In genomic region chr16:391885-392335, GRCh38 we compare ENCODE assay signal across 7 cellular contexts. TPM values are rescaled to one million over a fixed set of nuclear protein-coding genes. Genes with fewer than 3 reads are reported as not detected.
DNase-seq lines count a peak whose midpoint lies in the region; ATAC-seq and TF ChIP-seq lines count a peak whose summit lies in the region.

No MANE protein-coding gene starts in this region.

- no peak overlapping the region for H3K27ac ChIP-seq in lung (ENCODE audit: low read depth in 1 of 2, low read length in 1 of 2)

- 71 to 75% methylated on average over 7 of the region's 7 CpGs for WGBS in lung, 2 donors

- H3K4me3 ChIP-seq in cardiac fibroblast (replicated peaks in 1 of 2; ENCODE audit: low read depth in 2 of 2, low read length in 2 of 2) (no peak overlapping the region), lung (no peak overlapping the region)

- H3K36me3 ChIP-seq in lung (ENCODE audit: control insufficient read depth in 2 of 2, insufficient read depth in 2 of 2, low read length in 2 of 2) = no peaks in the 10 kb centered on the region

- peaks cover 0 to 2% of the 10 kb centered on the region in 2 donors for H3K4me1 ChIP-seq in lung (ENCODE audit: control insufficient read depth in 2 of 2, insufficient read depth in 2 of 2, low read length in 2 of 2)

- peak; percentile 98 to 99 for ATAC-seq in activated CD4-positive, CD25-positive, alpha-beta regulatory T cell treated with anti-CD3 and anti-CD28 coated beads, Interleukin-2, amount 50 U/mL, for 24 hours
- peak; percentile 53 for ATAC-seq in lung (ENCODE audit: insufficient read depth, low FRiP score)
- no peak for ATAC-seq in HG03571 (IDR thresholded peaks at IDR 0.05; ENCODE audit: unreplicated experiment)

- TF ChIP-seq CTCF in GM12874 (IDR thresholded peaks at IDR 0.05; ENCODE audit: insufficient read depth, low read depth, low read length) (peak; percentile 90), cardiac fibroblast (IDR thresholded peaks at IDR 0.05; ENCODE audit: low read depth, low read length) (peak; percentile 90), lung (IDR thresholded peaks at IDR 0.05; ENCODE audit: control extremely low read depth, extremely low read depth) (peak; percentile 55)

- DNase-seq in NCI-H2081 (lab: John Stamatoyannopoulos, UW) (peak; percentile 59 to 60), cardiac fibroblast (ENCODE audit: low read depth in 2 of 2) (peak; percentile 71 to 89), lung (ENCODE audit: low spot score) (no peak)
- DNase-seq in stimulated activated CD8-positive, alpha-beta memory T cell treated with anti-CD3 and anti-CD28 coated beads, Interleukin-4, amount 100 ng/mL, for 1 hour (ENCODE audit: low read depth in 2 of 2, low spot score in 1 of 2) = peak; percentile 57 to 67

- H3K9me3 ChIP-seq in lung (ENCODE audit: control insufficient read depth in 2 of 2, insufficient read depth in 1 of 2, low read length in 1 of 2) = no peaks in the 10 kb centered on the region

- no peaks in the 10 kb centered on the region for H3K27me3 ChIP-seq in lung (ENCODE audit: control insufficient read depth, insufficient read depth)

RNA-seq across cellular contexts. Expression of gene NME4, which starts 5.1 kb away (rescaled TPM):
- total RNA-seq in lung = 10 to 100 TPM; 18.0 to 68.7 TPM
- polyA plus RNA-seq in lung = 10 to 100 TPM; 64.0 to 67.6 TPM

RNA-seq across cellular contexts. Expression of gene DECR2, which starts 9.8 kb away (rescaled TPM):
- total RNA-seq in lung = 10 to 100 TPM in 1 of 2 donors, 1 to 10 TPM in 1; 5.2 to 18.3 TPM
- 10 to 100 TPM; 13.3 to 18.1 TPM for polyA plus RNA-seq in lung

RNA-seq across cellular contexts. Expression of gene PGAP6, which starts 10.1 kb away (rescaled TPM):
- 10 to 100 TPM; 38.0 to 71.5 TPM for total RNA-seq in lung
- polyA plus RNA-seq in lung = 10 to 100 TPM; 64.8 to 100.0 TPM

RNA-seq across cellular contexts. Expression of gene MRPL28, which starts 21.6 kb away (rescaled TPM):
- total RNA-seq in lung = 10 to 100 TPM; 31.9 to 65.0 TPM
- polyA plus RNA-seq in lung = 10 to 100 TPM; 89.4 to 98.9 TPM

RNA-seq across cellular contexts. Expression of gene RAB11FIP3, which starts 33.5 kb away (rescaled TPM):
- 10 to 100 TPM; 20.8 to 38.3 TPM for total RNA-seq in lung
- polyA plus RNA-seq in lung = 10 to 100 TPM; 20.7 to 22.2 TPM
